15 cellular contexts compared by ENCODE assay signal in genomic region chr3:193742628-193743027, GRCh38.
A peak's percentile ranks its signal among the peaks of the same experiment; 100 is the strongest.
DNase-seq lines count a peak whose midpoint lies in the region; ATAC-seq and TF ChIP-seq lines count a peak whose summit lies in the region.
"Had no signal": no experiment of that assay in that cellular context is flagged by ENCODE, and none has a peak within 500 bp of the region (broad histone marks: within the 10 kb centered on the region; RNA-seq: fewer than 3 reads in every experiment).

No MANE protein-coding gene starts in this region.

- peak; percentile 39 for ATAC-seq in HG02642 (IDR thresholded peaks at IDR 0.05; ENCODE audit: poor library complexity, unreplicated experiment)
- no peak for ATAC-seq in left ventricle myocardium superior
- ATAC-seq: left lung; stimulated activated effector memory CD8-positive, alpha-beta T cell treated with anti-CD3 and anti-CD28 coated beads, Interleukin-12 subunit alpha, Interleukin-12 subunit beta, amount 100 ng/mL, for 72 hours had no signal

- in situ Hi-C loops in GM18951 (cut with MboI; ENCODE audit: low sequenced_read_pairs, unreplicated experiment), result no loop called here

- DNase-seq in DMS53 (lab: John Stamatoyannopoulos, UW) (peak; percentile 60), NCI-H1092 treated with DMSO at 0.1 percent for 48 hours (lab: John Stamatoyannopoulos, UW) (peak; percentile 73), DMS114 treated with DMSO at 0.1 percent for 48 hours (lab: John Stamatoyannopoulos, UW; ENCODE audit: unreplicated experiment) (no peak), DMS 273 (lab: John Stamatoyannopoulos, UW; ENCODE audit: unreplicated experiment) (no peak), hypothalamus (lab: John Stamatoyannopoulos, UW) (no peak), left ventricle myocardium superior (no peak)
- DNase-seq: activated T-cell treated with anti-CD3 and anti-CD28 coated beads, Interleukin-2, amount 50 U/mL, for 1 hour; effector CD4-positive, alpha-beta T cell; GDM1; left lung; NCI-H82; occipital lobe had no signal

- peak; percentile 19 for TF ChIP-seq POLR2A in GM18951 (IDR thresholded peaks at IDR 0.05; ENCODE audit: extremely low read depth, insufficient read depth, insufficient read length)

- intact Hi-C loops in left ventricle myocardium superior (cut with micrococcal nuclease), result no loop called here

Comparison
In these comparisons a context has a peak if more than half of its experiments do, and no peak if none do; other contexts are left out.
1. DNase-seq: peak in DMS53 (single experiment) and NCI-H1092 treated with DMSO at 0.1 percent for 48 hours (single experiment); none in DMS114 treated with DMSO at 0.1 percent for 48 hours (single experiment), DMS 273 (single experiment), hypothalamus (0 of 51) and left ventricle myocardium superior (single experiment).